In the genomic region with DNA sequence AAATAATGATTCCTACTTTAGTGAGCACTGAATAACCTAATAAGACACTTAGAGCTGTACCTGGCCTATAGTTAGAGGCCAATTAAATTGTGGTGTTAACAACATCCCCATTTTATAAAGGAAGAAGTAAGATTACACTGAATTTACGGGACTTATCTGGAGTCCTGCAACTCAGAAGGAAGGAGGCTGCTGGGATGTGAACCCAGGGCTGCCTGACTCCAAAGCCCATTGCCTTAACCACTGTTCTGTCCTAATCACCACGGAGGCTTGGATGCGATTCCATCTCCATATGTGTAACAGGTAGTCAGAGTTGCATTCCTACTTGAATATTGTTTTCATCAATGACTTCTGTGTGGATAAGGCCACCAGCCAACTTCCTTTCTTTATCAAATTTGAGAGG, we compare ENCODE assay signal across 19 cellular contexts.
DNase-seq lines count a peak whose midpoint lies in the region; ATAC-seq, FAIRE-seq and TF ChIP-seq lines count a peak whose summit lies in the region.
"Had no signal": no experiment of that assay in that cellular context is flagged by ENCODE, and none has a peak within 500 bp of the region (broad histone marks: within the 10 kb centered on the region; RNA-seq: fewer than 3 reads in every experiment).

No MANE protein-coding gene starts in this region.

- FAIRE-seq in D721Med (lab: Jason Lieb, UNC): peak; percentile 86
- FAIRE-seq: A549, GM12878, GM12892, GM18507 had no signal

- POLR2A ChIA-PET in Panc1 (lab: Charles Lee): no interaction called here

- H3K4me3 ChIP-seq in Panc1 (ENCODE audit: low read depth in 2 of 2, low read length in 2 of 2): no peak overlapping the region
- H3K4me3 ChIP-seq in osteoblast (ENCODE audit: insufficient read depth, low read length): no peak overlapping the region
- H3K4me3 ChIP-seq in thyroid gland (replicated peaks in 1 of 3): no peak overlapping the region
- H3K4me3 ChIP-seq: A549, BLaER1, GM12878 had no signal

- no peaks in the 10 kb centered on the region for H4K20me1 ChIP-seq in osteoblast (ENCODE audit: insufficient read depth, low read length)
- H4K20me1 ChIP-seq: BLaER1 had no signal

- in situ Hi-C loops in Panc1 (cut with HindIII; ENCODE audit: low pct_unique_long_range_greater_than_20kb, low sequenced_read_pairs): no loop called here

- BruUV-seq in Panc1 (replicated peaks; lab: Mats Ljungman, UMichigan): no TSS peak

- H2AFZ ChIP-seq in osteoblast (ENCODE audit: low read length): no peak overlapping the region

- WGBS in thyroid gland, 2 donors: 95% methylated on average over 3 of the region's 3 CpGs

- H3K27me3 ChIP-seq in Panc1 (ENCODE audit: control insufficient read depth, insufficient read depth, low read length) (no peaks in the 10 kb centered on the region), osteoblast (ENCODE audit: insufficient read depth, low read length) (no peaks in the 10 kb centered on the region), thyroid gland (no peaks in the 10 kb centered on the region)
- H3K27me3 ChIP-seq: BE2C, BLaER1 had no signal

- no peaks in the 10 kb centered on the region for H3K36me3 ChIP-seq in Panc1 (ENCODE audit: control insufficient read depth, insufficient read depth, low read length)
- H3K36me3 ChIP-seq in osteoblast (ENCODE audit: insufficient read depth, low read length): no peaks in the 10 kb centered on the region
- H3K36me3 ChIP-seq in thyroid gland: no peaks in the 10 kb centered on the region
- H3K36me3 ChIP-seq: BE2C, BLaER1 had no signal

- no peak for TF ChIP-seq CTCF in D721Med (IDR thresholded peaks at IDR 0.05; ENCODE audit: insufficient read depth, missing control alignments)
- TF ChIP-seq CTCF in Panc1 (IDR thresholded peaks at IDR 0.05): no peak
- TF ChIP-seq CTCF in osteoblast (IDR thresholded peaks at IDR 0.05; ENCODE audit: extremely low read depth, low read depth, low read length): no peak
- no peak for TF ChIP-seq CTCF in thyroid gland (IDR thresholded peaks at IDR 0.05)

- H3K9me3 ChIP-seq in Panc1 (ENCODE audit: control insufficient read depth, insufficient read depth, low read depth, low read length): no peaks in the 10 kb centered on the region
- no peaks in the 10 kb centered on the region for H3K9me3 ChIP-seq in osteoblast (ENCODE audit: low read depth, low read length)
- H3K9me3 ChIP-seq in thyroid gland: no peaks in the 10 kb centered on the region
- H3K9me3 ChIP-seq: A549, BE2C, BLaER1 had no signal

- H3K79me2 ChIP-seq in osteoblast (ENCODE audit: insufficient read depth, low read length): no peaks in the 10 kb centered on the region

- DNase-seq in D721Med (ENCODE audit: insufficient read length, low spot score): no peak
- no peak for DNase-seq in Panc1 (ENCODE audit: low read depth, low spot score)
- peak; percentile 66 for DNase-seq in osteoblast (ENCODE audit: insufficient read length, low spot score, missing footprints)
- no peak for DNase-seq in thyroid gland
- DNase-seq in HK-2 (ENCODE audit: unreplicated experiment): no peak
- DNase-seq: ACHN; BE2C; CD4-positive, alpha-beta memory T cell; CD4-positive, CD25-positive, alpha-beta regulatory T cell; CD8-positive, alpha-beta memory T cell; COR-L47; DMS79 treated with DMSO at 0.1 percent for 48 hours; GDM1 had no signal

- no peak for ATAC-seq in Panc1
- ATAC-seq: A549, GM12878 had no signal

- peak overlapping the region; percentile 80 for H3K27ac ChIP-seq in Panc1 (ENCODE audit: low read length)
- no peak overlapping the region for H3K27ac ChIP-seq in osteoblast (ENCODE audit: low read depth, low read length)
- no peak overlapping the region for H3K27ac ChIP-seq in thyroid gland
- H3K27ac ChIP-seq: 22Rv1, BLaER1 had no signal

- no peak for TF ChIP-seq POLR2A in thyroid gland (IDR thresholded peaks at IDR 0.05)

- no peak overlapping the region for H3K4me2 ChIP-seq in osteoblast (ENCODE audit: insufficient read depth, low read length)
- H3K4me2 ChIP-seq: A549, BLaER1 had no signal

- intact Hi-C loops in Panc1 (cut with micrococcal nuclease; ENCODE audit: unreplicated experiment): loop anchor here (10.0 kb wide), 1 partner anchor 363 kb away; no protein-coding TSS in a partner anchor
- intact Hi-C loops in thyroid gland (cut with DNase I): no loop called here

- CTCF ChIA-PET in Panc1 (lab: Charles Lee): no interaction called here

- H3K4me1 ChIP-seq in Panc1 (ENCODE audit: control insufficient read depth, insufficient read depth, low read length) (peaks cover 30% of the 10 kb centered on the region), osteoblast (ENCODE audit: insufficient read depth, low read length) (no peaks in the 10 kb centered on the region), thyroid gland (peaks cover 0 to 2% of the 10 kb centered on the region in 2 donors)
- H3K4me1 ChIP-seq: BE2C, BLaER1 had no signal
